15 cellular contexts compared by ENCODE assay signal in genomic region chr6:123804771-123805540, GRCh38. TPM values are rescaled to one million over a fixed set of nuclear protein-coding genes. Genes with fewer than 3 reads are reported as not detected.
A peak's percentile ranks its signal among the peaks of the same experiment; 100 is the strongest.
DNase-seq lines count a peak whose midpoint lies in the region; ATAC-seq and TF ChIP-seq lines count a peak whose summit lies in the region.
"Had no signal": no experiment of that assay in that cellular context is flagged by ENCODE, and none has a peak within 500 bp of the region (broad histone marks: within the 10 kb centered on the region; RNA-seq: fewer than 3 reads in every experiment).

No MANE protein-coding gene starts in this region.

- no peak overlapping the region for H3K27ac Mint-ChIP-seq in GM23338
- H3K27ac Mint-ChIP-seq in neural progenitor cell: no peak overlapping the region
- H3K27ac Mint-ChIP-seq: activated CD4-positive, alpha-beta memory T cell treated with anti-CD3 and anti-CD28 coated beads, Interleukin-2, amount 10 ng/mL, durations not matched to agents 7 days and 5 days; CD4-positive, alpha-beta memory T cell had no signal

- H3K27me3 ChIP-seq in GM23338 (ENCODE audit: insufficient read depth): peaks cover 46% of the 10 kb centered on the region
- H3K27me3 ChIP-seq in neural progenitor cell: peaks cover 89% of the 10 kb centered on the region

- H3K27ac ChIP-seq in GM23338 (ENCODE audit: low read depth): no peak overlapping the region
- H3K27ac ChIP-seq in caudate nucleus (ENCODE audit: low read depth, low read length): peak overlapping the region; percentile 11
- no peak overlapping the region for H3K27ac ChIP-seq in neural progenitor cell
- H3K27ac ChIP-seq: stomach had no signal

- no peak for ATAC-seq in GM23338
- ATAC-seq in activated T-cell treated with anti-CD3 and anti-CD28 coated beads, Interleukin-2, amount 50 U/mL, for 4 hours: no peak
- ATAC-seq: HepG2 had no signal

- no peak for DNase-seq in GM23338 (ENCODE audit: low spot score)
- DNase-seq in NCI-H146 treated with DMSO at 0.1 percent for 48 hours (lab: John Stamatoyannopoulos, UW; ENCODE audit: unreplicated experiment): peak; percentile 70
- DNase-seq in caudate nucleus (lab: John Stamatoyannopoulos, UW): peak in 1 of 61 donors; percentile 11
- DNase-seq in neural progenitor cell (ENCODE audit: low spot score): no peak
- DNase-seq in activated T-cell treated with anti-CD3 and anti-CD28 coated beads, Interleukin-2, amount 50 U/mL, for 4 hours: no peak
- DNase-seq in retina: no peak
- no peak for DNase-seq in H4 (ENCODE audit: low spot score)
- DNase-seq in activated CD4-positive, alpha-beta T cell treated with anti-CD3 and anti-CD28 coated beads for 48 hours: no peak
- DNase-seq: activated CD4-positive, alpha-beta memory T cell treated with anti-CD3 and anti-CD28 coated beads, Interleukin-2, amount 10 ng/mL, durations not matched to agents 7 days and 5 days; activated gamma-delta T cell treated with Interleukin-2 at 50 U/mL for 16 hours; CD4-positive, alpha-beta memory T cell; SHP77 treated with DMSO at 0.1 percent for 48 hours; stomach had no signal

- H3K36me3 Mint-ChIP-seq in GM23338 (ENCODE audit: low read depth) (no peaks in the 10 kb centered on the region), neural progenitor cell (no peaks in the 10 kb centered on the region)
- no peaks in the 10 kb centered on the region for H3K36me3 Mint-ChIP-seq in activated T-cell treated with anti-CD3 and anti-CD28 coated beads, Interleukin-2, amount 50 U/mL, for 4 hours (ENCODE audit: insufficient read depth)
- H3K36me3 Mint-ChIP-seq: CD4-positive, alpha-beta memory T cell had no signal

- H3K4me3 ChIP-seq in GM23338: peak overlapping the region; percentile 59; the same call in 1 of the 2 replicates
- H3K4me3 ChIP-seq in neural progenitor cell: no peak overlapping the region

- H3K27me3 Mint-ChIP-seq in GM23338 (ENCODE audit: insufficient read depth, low read depth, poor library complexity) (peaks cover 25% of the 10 kb centered on the region), neural progenitor cell (ENCODE audit: insufficient read depth, low read depth) (peaks cover 10% of the 10 kb centered on the region)
- peaks cover 41% of the 10 kb centered on the region for H3K27me3 Mint-ChIP-seq in activated T-cell treated with anti-CD3 and anti-CD28 coated beads, Interleukin-2, amount 50 U/mL, for 4 hours (ENCODE audit: low read depth)

- H3K9me3 Mint-ChIP-seq in GM23338 (no peaks in the 10 kb centered on the region), neural progenitor cell (no peaks in the 10 kb centered on the region)
- no peaks in the 10 kb centered on the region for H3K9me3 Mint-ChIP-seq in activated T-cell treated with anti-CD3 and anti-CD28 coated beads, Interleukin-2, amount 50 U/mL, for 4 hours
- H3K9me3 Mint-ChIP-seq: activated CD4-positive, alpha-beta memory T cell treated with anti-CD3 and anti-CD28 coated beads, Interleukin-2, amount 10 ng/mL, durations not matched to agents 7 days and 5 days; CD4-positive, alpha-beta memory T cell had no signal

- H2AFZ ChIP-seq in GM23338 (no peak overlapping the region), neural progenitor cell (replicated peaks) (no peak overlapping the region)

- H3K4me1 Mint-ChIP-seq in GM23338 (peaks cover 6% of the 10 kb centered on the region; the same call in 2 of the 3 replicates), neural progenitor cell (peaks cover 16% of the 10 kb centered on the region)
- H3K4me1 Mint-ChIP-seq in activated T-cell treated with anti-CD3 and anti-CD28 coated beads, Interleukin-2, amount 50 U/mL, for 4 hours (ENCODE audit: low read depth): peaks cover 10% of the 10 kb centered on the region

- TF ChIP-seq CTCF in GM23338 (conservative IDR thresholded peaks at IDR 0.05; ENCODE audit: low read depth in 2 of 2): no peak
- TF ChIP-seq CTCF in neural progenitor cell (IDR thresholded peaks at IDR 0.05): no peak

- H3K4me3 Mint-ChIP-seq in GM23338: peak overlapping the region; percentile 80; the same call in 2 of the 3 replicates
- H3K4me3 Mint-ChIP-seq in neural progenitor cell: peak overlapping the region; percentile 91
- H3K4me3 Mint-ChIP-seq in activated T-cell treated with anti-CD3 and anti-CD28 coated beads, Interleukin-2, amount 50 U/mL, for 4 hours: no peak overlapping the region

- no peak overlapping the region for H3K9ac ChIP-seq in neural progenitor cell

- no peaks in the 10 kb centered on the region for H3K9me2 ChIP-seq in GM23338 (ENCODE audit: insufficient read depth)

- no peaks in the 10 kb centered on the region for H3K9me3 ChIP-seq in neural progenitor cell (ENCODE audit: low read depth)
- H3K9me3 ChIP-seq: stomach had no signal

- H3K79me2 ChIP-seq in GM23338 (replicated peaks; ENCODE audit: insufficient read depth): no peaks in the 10 kb centered on the region
- H3K79me2 ChIP-seq in neural progenitor cell (ENCODE audit: low read depth): no peaks in the 10 kb centered on the region

- H4K20me1 ChIP-seq in GM23338 (replicated peaks; ENCODE audit: insufficient read depth): no peaks in the 10 kb centered on the region
- no peaks in the 10 kb centered on the region for H4K20me1 ChIP-seq in neural progenitor cell (ENCODE audit: low read depth)

- H3K4me2 ChIP-seq in GM23338 (no peak overlapping the region), neural progenitor cell (peak overlapping the region; percentile 84)

- no peaks in the 10 kb centered on the region for H3K4me1 ChIP-seq in GM23338 (ENCODE audit: insufficient read depth)
- peaks cover 5% of the 10 kb centered on the region for H3K4me1 ChIP-seq in neural progenitor cell

- H3K36me3 ChIP-seq in GM23338 (ENCODE audit: insufficient read depth) (no peaks in the 10 kb centered on the region), neural progenitor cell (no peaks in the 10 kb centered on the region)
- H3K36me3 ChIP-seq: stomach had no signal

- H3F3A ChIP-seq in GM23338 (replicated peaks; ENCODE audit: low read depth) (no peaks in the 10 kb centered on the region), neural progenitor cell (ENCODE audit: low read depth) (peaks cover 8% of the 10 kb centered on the region)

TF ChIP-seq in GM23338, 12 proteins besides CTCF, POLR2A, EP300 and RAD21:
- TF ChIP-seq NANOG (IDR thresholded peaks at IDR 0.05; ENCODE audit: borderline replicate concordance) (no peak), JUNB (IDR thresholded peaks at IDR 0.05; ENCODE audit: unreplicated experiment) (no peak), EZH2phosphoT487 (IDR thresholded peaks at IDR 0.05; ENCODE audit: unreplicated experiment) (no peak), ZNF114 (CRISPR knock-in tag; IDR thresholded peaks at IDR 0.05) (no peak)

RNA-seq across cellular contexts. Expression of gene NKAIN2, which starts 1.3 kb away (rescaled TPM):
- 1.1 TPM in 1 of 2 replicates, not detected in the other for total RNA-seq in GM23338 (2014; rRNA removed; shearing (Covaris generic))
- 0.39 TPM in 1 of 2 replicates, not detected in the other for polyA plus RNA-seq in GM23338 (2016; fragmentation: Nextera tagmentation; extraction: Ambion mirVana)
- 0.37 and 0.45 TPM in 2 replicates for total RNA-seq in neural progenitor cell (ENCODE audit: low replicate concordance)
- total RNA-seq in activated T-cell treated with anti-CD3 and anti-CD28 coated beads, Interleukin-2, amount 50 U/mL, for 4 hours: not detected
- total RNA-seq in H4 (2014; rRNA removed; shearing (Covaris generic)): 0.23 and 0.45 TPM in 2 replicates
- total RNA-seq: activated CD4-positive, alpha-beta memory T cell treated with anti-CD3 and anti-CD28 coated beads, Interleukin-2, amount 10 ng/mL, durations not matched to agents 7 days and 5 days; CD4-positive, alpha-beta memory T cell; endothelial cell of umbilical vein; HepG2 had no signal
- polyA plus RNA-seq: CD4-positive, alpha-beta memory T cell; HepG2 had no signal
